ENCODE assay signal across 13 cellular contexts in genomic region chr9:131605770-131606590, GRCh38.
A peak's percentile ranks its signal among the peaks of the same experiment; 100 is the strongest.
DNase-seq lines count a peak whose midpoint lies in the region; ATAC-seq and TF ChIP-seq lines count a peak whose summit lies in the region.
"Had no signal": no experiment of that assay in that cellular context is flagged by ENCODE, and none has a peak within 500 bp of the region (broad histone marks: within the 10 kb centered on the region; RNA-seq: fewer than 3 reads in every experiment).

No MANE protein-coding gene starts in this region.

- CTCF ChIA-PET in activated CD8-positive, alpha-beta T cell treated with anti-CD3 and anti-CD28 coated beads, Interleukin-2, amount 10 ng/mL, durations not matched to agents 7 days and 5 days (lab: Charles Lee): no interaction called here
- CTCF ChIA-PET in activated CD8-positive, alpha-beta T cell treated with anti-CD3 and anti-CD28 coated beads for 36 hours (lab: Charles Lee): interaction anchor here (2.4 kb wide), 1 partner anchor 134 kb away, joined by 15 read pairs; the partner anchor contains the start of gene RAPGEF1

- peaks cover 3% of the 10 kb centered on the region for H3K4me1 Mint-ChIP-seq in activated CD8-positive, alpha-beta T cell treated with anti-CD3 and anti-CD28 coated beads, Interleukin-2, amount 10 ng/mL, durations not matched to agents 7 days and 5 days (ENCODE audit: low read depth)
- H3K4me1 Mint-ChIP-seq in activated CD8-positive, alpha-beta T cell treated with anti-CD3 and anti-CD28 coated beads for 36 hours (ENCODE audit: low read depth): no peaks in the 10 kb centered on the region
- peaks cover 22% of the 10 kb centered on the region for H3K4me1 Mint-ChIP-seq in T-helper 17 cell
- H3K4me1 Mint-ChIP-seq in immature natural killer cell: peaks cover 16 to 35% of the 10 kb centered on the region in 2 donors
- peaks cover 39% of the 10 kb centered on the region for H3K4me1 Mint-ChIP-seq in stimulated activated effector memory CD8-positive, alpha-beta T cell treated with anti-CD3 and anti-CD28 coated beads, Interleukin-12 subunit alpha, Interleukin-12 subunit beta, amount 100 ng/mL, for 72 hours

- H3K36me3 Mint-ChIP-seq in activated CD8-positive, alpha-beta T cell treated with anti-CD3 and anti-CD28 coated beads, Interleukin-2, amount 10 ng/mL, durations not matched to agents 7 days and 5 days (ENCODE audit: low read depth): peaks cover 46% of the 10 kb centered on the region
- peaks cover 20% of the 10 kb centered on the region for H3K36me3 Mint-ChIP-seq in activated CD8-positive, alpha-beta T cell treated with anti-CD3 and anti-CD28 coated beads for 36 hours (ENCODE audit: low read depth)
- H3K36me3 Mint-ChIP-seq in T-helper 17 cell (ENCODE audit: low read depth): peaks cover 10% of the 10 kb centered on the region
- H3K36me3 Mint-ChIP-seq in immature natural killer cell: peaks cover 4 to 60% (median 18%) of the 10 kb centered on the region in 3 donors
- peaks cover 98% of the 10 kb centered on the region for H3K36me3 Mint-ChIP-seq in stimulated activated effector memory CD8-positive, alpha-beta T cell treated with anti-CD3 and anti-CD28 coated beads, Interleukin-12 subunit alpha, Interleukin-12 subunit beta, amount 100 ng/mL, for 72 hours

- POLR2A ChIA-PET in activated CD8-positive, alpha-beta T cell treated with anti-CD3 and anti-CD28 coated beads, Interleukin-2, amount 10 ng/mL, durations not matched to agents 7 days and 5 days (lab: Charles Lee): interaction anchor here (1.8 kb wide), 1 partner anchor 91 kb away, joined by 4 read pairs; no protein-coding TSS in a partner anchor
- POLR2A ChIA-PET in activated CD8-positive, alpha-beta T cell treated with anti-CD3 and anti-CD28 coated beads for 36 hours (lab: Charles Lee): interaction anchor here (0.6 kb wide), 1 partner anchor 57 kb away, joined by 4 read pairs; no protein-coding TSS in a partner anchor

- H3K27me3 Mint-ChIP-seq in activated CD8-positive, alpha-beta T cell treated with anti-CD3 and anti-CD28 coated beads, Interleukin-2, amount 10 ng/mL, durations not matched to agents 7 days and 5 days (ENCODE audit: low read depth): no peaks in the 10 kb centered on the region
- no peaks in the 10 kb centered on the region for H3K27me3 Mint-ChIP-seq in activated CD8-positive, alpha-beta T cell treated with anti-CD3 and anti-CD28 coated beads for 36 hours
- H3K27me3 Mint-ChIP-seq in T-helper 17 cell: no peaks in the 10 kb centered on the region
- H3K27me3 Mint-ChIP-seq in immature natural killer cell (ENCODE audit: low read depth in 3 of 3): peaks cover 0 to 16% (median 13%) of the 10 kb centered on the region in 3 donors

- no peak for TF ChIP-seq CTCF in activated CD8-positive, alpha-beta T cell treated with anti-CD3 and anti-CD28 coated beads for 36 hours (IDR thresholded peaks at IDR 0.05)
- no peak for TF ChIP-seq CTCF in omental fat pad (IDR thresholded peaks at IDR 0.05)

- DNase-seq in activated CD8-positive, alpha-beta T cell treated with anti-CD3 and anti-CD28 coated beads, Interleukin-2, amount 10 ng/mL, durations not matched to agents 7 days and 5 days: no peak
- DNase-seq in activated CD8-positive, alpha-beta T cell treated with anti-CD3 and anti-CD28 coated beads for 36 hours: no peak
- DNase-seq in T-helper 17 cell: no peak
- no peak for DNase-seq in immature natural killer cell
- DNase-seq in stimulated activated effector memory CD8-positive, alpha-beta T cell treated with anti-CD3 and anti-CD28 coated beads, Interleukin-12 subunit alpha, Interleukin-12 subunit beta, amount 100 ng/mL, for 72 hours (ENCODE audit: low spot score in 2 of 2): no peak
- no peak for DNase-seq in omental fat pad (ENCODE audit: low spot score)
- no peak for DNase-seq in occipital lobe (lab: John Stamatoyannopoulos, UW)
- DNase-seq: activated CD8-positive, alpha-beta memory T cell treated with anti-CD3 and anti-CD28 coated beads for 24 hours; activated naive CD4-positive, alpha-beta T cell treated with anti-CD3 and anti-CD28 coated beads for 36 hours; retina; SHP77 had no signal

- H3K4me3 Mint-ChIP-seq in activated CD8-positive, alpha-beta T cell treated with anti-CD3 and anti-CD28 coated beads, Interleukin-2, amount 10 ng/mL, durations not matched to agents 7 days and 5 days: no peak overlapping the region
- H3K4me3 Mint-ChIP-seq in activated CD8-positive, alpha-beta T cell treated with anti-CD3 and anti-CD28 coated beads for 36 hours: no peak overlapping the region
- no peak overlapping the region for H3K4me3 Mint-ChIP-seq in T-helper 17 cell
- H3K4me3 Mint-ChIP-seq in immature natural killer cell: no peak overlapping the region
- H3K4me3 Mint-ChIP-seq in stimulated activated effector memory CD8-positive, alpha-beta T cell treated with anti-CD3 and anti-CD28 coated beads, Interleukin-12 subunit alpha, Interleukin-12 subunit beta, amount 100 ng/mL, for 72 hours: no peak overlapping the region
- H3K4me3 Mint-ChIP-seq: activated naive CD4-positive, alpha-beta T cell treated with anti-CD3 and anti-CD28 coated beads for 36 hours had no signal

- ATAC-seq in activated CD8-positive, alpha-beta T cell treated with anti-CD3 and anti-CD28 coated beads, Interleukin-2, amount 10 ng/mL, durations not matched to agents 7 days and 5 days: no peak
- no peak for ATAC-seq in activated CD8-positive, alpha-beta T cell treated with anti-CD3 and anti-CD28 coated beads for 36 hours
- ATAC-seq in T-helper 17 cell (no peak), omental fat pad (ENCODE audit: low FRiP score) (no peak), GM19035 (IDR thresholded peaks at IDR 0.05; ENCODE audit: unreplicated experiment) (no peak)
- ATAC-seq in stimulated activated effector memory CD8-positive, alpha-beta T cell treated with anti-CD3 and anti-CD28 coated beads, Interleukin-12 subunit alpha, Interleukin-12 subunit beta, amount 100 ng/mL, for 72 hours: no peak
- ATAC-seq: HCT116 had no signal

- intact Hi-C loops in activated CD8-positive, alpha-beta T cell treated with anti-CD3 and anti-CD28 coated beads for 36 hours (cut with micrococcal nuclease): no loop called here

- no peaks in the 10 kb centered on the region for H3K9me3 Mint-ChIP-seq in activated CD8-positive, alpha-beta T cell treated with anti-CD3 and anti-CD28 coated beads, Interleukin-2, amount 10 ng/mL, durations not matched to agents 7 days and 5 days (ENCODE audit: insufficient read depth)
- H3K9me3 Mint-ChIP-seq in activated CD8-positive, alpha-beta T cell treated with anti-CD3 and anti-CD28 coated beads for 36 hours: no peaks in the 10 kb centered on the region
- no peaks in the 10 kb centered on the region for H3K9me3 Mint-ChIP-seq in immature natural killer cell
- no peaks in the 10 kb centered on the region for H3K9me3 Mint-ChIP-seq in stimulated activated effector memory CD8-positive, alpha-beta T cell treated with anti-CD3 and anti-CD28 coated beads, Interleukin-12 subunit alpha, Interleukin-12 subunit beta, amount 100 ng/mL, for 72 hours
- H3K9me3 Mint-ChIP-seq: activated naive CD4-positive, alpha-beta T cell treated with anti-CD3 and anti-CD28 coated beads for 36 hours had no signal

- no peaks in the 10 kb centered on the region for H3K9me3 ChIP-seq in T-helper 17 cell (ENCODE audit: control insufficient read depth, low read length, poor library complexity, severe bottlenecking)

- peak overlapping the region; percentile 62 for H3K27ac Mint-ChIP-seq in activated CD8-positive, alpha-beta T cell treated with anti-CD3 and anti-CD28 coated beads, Interleukin-2, amount 10 ng/mL, durations not matched to agents 7 days and 5 days
- no peak overlapping the region for H3K27ac Mint-ChIP-seq in activated CD8-positive, alpha-beta T cell treated with anti-CD3 and anti-CD28 coated beads for 36 hours
- peak overlapping the region; percentile 16 for H3K27ac Mint-ChIP-seq in T-helper 17 cell
- H3K27ac Mint-ChIP-seq in immature natural killer cell: peak overlapping the region; percentile 7 to 62 (median 36)
- H3K27ac Mint-ChIP-seq in stimulated activated effector memory CD8-positive, alpha-beta T cell treated with anti-CD3 and anti-CD28 coated beads, Interleukin-12 subunit alpha, Interleukin-12 subunit beta, amount 100 ng/mL, for 72 hours: peak overlapping the region; percentile 60
- H3K27ac Mint-ChIP-seq: activated naive CD4-positive, alpha-beta T cell treated with anti-CD3 and anti-CD28 coated beads for 36 hours had no signal
